1 cellular context compared by ENCODE assay signal in genomic region chr19:54431255-54431838, GRCh38.
TF ChIP-seq lines count a peak whose summit lies in the region.

No MANE protein-coding gene starts in this region.

TF ChIP-seq in HEK293, 187 proteins besides CTCF, POLR2A, EP300 and RAD21 (continued from another document):
- TF ChIP-seq ZNF18 (tag by site-specific recombination; IDR thresholded peaks at IDR 0.05) (no peak), YY1 (tag by site-specific recombination; IDR thresholded peaks at IDR 0.05) (no peak), GLI4 (tag by site-specific recombination; IDR thresholded peaks at IDR 0.05) (no peak), ZNF747 (tag by site-specific recombination; IDR thresholded peaks at IDR 0.05) (no peak), ZBTB7A (tag by site-specific recombination; IDR thresholded peaks at IDR 0.05; ENCODE audit: low read depth) (no peak), ZBTB48 (tag by site-specific recombination; IDR thresholded peaks at IDR 0.05) (no peak), ZNF785 (tag by site-specific recombination; IDR thresholded peaks at IDR 0.05) (no peak), ZBTB8A (tag by site-specific recombination; IDR thresholded peaks at IDR 0.05) (no peak), ZNF140 (tag by site-specific recombination; IDR thresholded peaks at IDR 0.05) (no peak), ZNF221 (tag by site-specific recombination; IDR thresholded peaks at IDR 0.05; ENCODE audit: borderline replicate concordance) (no peak), HOXD13 (CRISPR knock-in tag; IDR thresholded peaks at IDR 0.05; ENCODE audit: borderline replicate concordance) (no peak), ZBTB6 (tag by site-specific recombination; IDR thresholded peaks at IDR 0.05) (no peak), ZFP69B (tag by site-specific recombination; IDR thresholded peaks at IDR 0.05) (no peak), ZNF16 (tag by site-specific recombination; IDR thresholded peaks at IDR 0.05; ENCODE audit: low read depth) (no peak), ZNF654 (tag by site-specific recombination; IDR thresholded peaks at IDR 0.05; ENCODE audit: low read depth) (no peak), ZNF518A (tag by site-specific recombination; conservative IDR thresholded peaks at IDR 0.05; ENCODE audit: low read depth) (no peak), ZNF548 (tag by site-specific recombination; IDR thresholded peaks at IDR 0.05) (no peak), SP7 (tag by site-specific recombination; IDR thresholded peaks at IDR 0.05) (no peak), ZNF280D (tag by site-specific recombination; IDR thresholded peaks at IDR 0.05) (no peak), ZXDB (tag by site-specific recombination; IDR thresholded peaks at IDR 0.05) (0 out of 2 replicates have a peak, but pooled peaks have one; percentile 28), ZEB2 (tag by site-specific recombination; IDR thresholded peaks at IDR 0.05) (no peak), PATZ1 (tag by site-specific recombination; IDR thresholded peaks at IDR 0.05) (peak; percentile 62; the same call in 1 of the 2 replicates), ZNF311 (tag by site-specific recombination; IDR thresholded peaks at IDR 0.05; ENCODE audit: borderline replicate concordance) (no peak), ZNF114 (tag by site-specific recombination; IDR thresholded peaks at IDR 0.05) (no peak), SALL2 (tag by site-specific recombination; IDR thresholded peaks at IDR 0.05; ENCODE audit: borderline replicate concordance) (no peak), ZNF394 (tag by site-specific recombination; IDR thresholded peaks at IDR 0.05; ENCODE audit: borderline replicate concordance) (no peak), ATF2 (tag by site-specific recombination; IDR thresholded peaks at IDR 0.05; ENCODE audit: low read depth) (no peak), TCF7L2 (IDR thresholded peaks at IDR 0.05; ENCODE audit: borderline replicate concordance, low read depth, low read length) (no peak), PRDM1 (tag by site-specific recombination; IDR thresholded peaks at IDR 0.05) (no peak)
